18 cellular contexts compared by ENCODE assay signal in the genomic region with DNA sequence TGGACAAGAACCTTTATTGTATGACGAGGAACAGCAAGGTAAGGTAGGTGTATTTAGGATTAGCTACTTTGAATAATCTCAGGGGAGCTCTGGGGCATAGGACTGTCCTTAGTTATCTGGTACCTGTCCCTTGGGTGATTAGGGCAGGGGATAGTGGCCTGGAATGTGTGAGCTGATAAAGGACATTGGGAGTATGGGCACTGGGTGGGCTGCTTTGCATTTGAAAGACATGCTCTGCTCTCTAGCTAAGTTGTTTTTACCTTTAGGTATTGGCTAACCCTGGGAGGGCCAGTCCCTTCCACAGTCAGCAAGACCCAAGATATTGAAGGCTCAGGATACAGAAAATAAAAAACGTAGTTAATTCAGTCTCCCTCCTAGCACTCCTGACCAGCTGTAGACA.
A peak's percentile ranks its signal among the peaks of the same experiment; 100 is the strongest.
DNase-seq lines count a peak whose midpoint lies in the region; ATAC-seq, FAIRE-seq and TF ChIP-seq lines count a peak whose summit lies in the region.
"Had no signal": no experiment of that assay in that cellular context is flagged by ENCODE, and none has a peak within 500 bp of the region (broad histone marks: within the 10 kb centered on the region; RNA-seq: fewer than 3 reads in every experiment).

No MANE protein-coding gene starts in this region.

- TF ChIP-seq CTCF in H9 (conservative IDR thresholded peaks at IDR 0.05) (no peak), H1 (IDR thresholded peaks at IDR 0.05; ENCODE audit: control extremely low read depth in 1 of 3, insufficient read depth in 1 of 3, low read depth in 1 of 3, low read length in 3 of 3) (no peak), GM13977 (IDR thresholded peaks at IDR 0.05; ENCODE audit: extremely low read depth, insufficient read depth, missing control alignments) (no peak)

- H3K9me3 Mint-ChIP-seq in H9, result no peaks in the 10 kb centered on the region
- H3K9me3 Mint-ChIP-seq: CD4-positive, alpha-beta T cell had no signal

- H2BK15ac ChIP-seq in H9 (ENCODE audit: low read depth, low read length), result no peak overlapping the region
- H2BK15ac ChIP-seq in H1 (ENCODE audit: low read length), result no peak overlapping the region

- peak overlapping the region in 2 of 3 experiments; percentile 16; a peak in 3 of 7 replicates for H3K27ac Mint-ChIP-seq in H9
- H3K27ac Mint-ChIP-seq: B cell; CD4-positive, alpha-beta T cell had no signal

- in situ Hi-C loops in GM13977 (cut with MboI; ENCODE audit: low pct_unique_long_range_greater_than_20kb, low sequenced_read_pairs, unreplicated experiment), result no loop called here

- H3K4me1 ChIP-seq in H9 (ENCODE audit: insufficient read depth, low read length) (no peaks in the 10 kb centered on the region; the same call in 1 of the 2 replicates), H1 (replicated peaks in 1 of 4; ENCODE audit: control insufficient read depth in 3 of 4, insufficient read depth in 4 of 4, low read length in 3 of 4) (peaks cover 0 to 5% (median 3%) of the 10 kb centered on the region in 4 experiments; a peak in 5 of 7 replicates), iPS-18a (ENCODE audit: control insufficient read depth, low read depth, low read length) (peaks cover 10% of the 10 kb centered on the region)

- H3K27me3 Mint-ChIP-seq in H9 (ENCODE audit: low read depth), result no peaks in the 10 kb centered on the region
- H3K27me3 Mint-ChIP-seq: B cell had no signal

- no peak overlapping the region for H3T11ph ChIP-seq in H9 (ENCODE audit: low read length)

- WGBS in H9 (ENCODE audit: extremely low coverage, insufficient read length, low lambda C conversion rate), result no CpG with 5 or more reads among the region's 2 CpGs
- WGBS in H1 (ENCODE audit: extremely low coverage in 1 of 2, insufficient coverage in 1 of 2, insufficient read length in 1 of 2, insufficient replicate concordance in 2 of 2, low coverage in 1 of 2, low lambda C conversion rate in 2 of 2, missing lambda C conversion rate in 1 of 2), 2 experiments, result 67% methylated on average over 2 of the region's 2 CpGs; no CpG with 5 or more reads in 1 of the 2 experiments

- H2BK12ac ChIP-seq in H9 (ENCODE audit: insufficient read length, low read depth, low read length) (no peak overlapping the region), H1 (ENCODE audit: low read depth, low read length) (0 out of 2 replicates have a peak overlapping the region, but pooled peaks have one; percentile 6)

- CTCF ChIA-PET in H1 (lab: Charles Lee; ENCODE audit: partially characterized antibody), result interaction anchor here (0.6 kb wide), 1 partner anchor 898 kb away, joined by 3 read pairs; no protein-coding TSS in a partner anchor

- ATAC-seq in HG03432 (IDR thresholded peaks at IDR 0.05; ENCODE audit: unreplicated experiment), result no peak
- ATAC-seq: GM12878, HCT116 had no signal

- TF ChIP-seq POLR2A in H1 (IDR thresholded peaks at IDR 0.05; ENCODE audit: control extremely low read depth in 1 of 2, low read depth in 2 of 2, low read length in 2 of 2), result no peak

- H3K4me3 Mint-ChIP-seq in H9, result no peak overlapping the region
- H3K4me3 Mint-ChIP-seq: B cell; CD4-positive, alpha-beta T cell had no signal

- no peaks in the 10 kb centered on the region for H3K27me3 ChIP-seq in H9 (ENCODE audit: insufficient read depth, low read length)
- no peaks in the 10 kb centered on the region for H3K27me3 ChIP-seq in H1 (replicated peaks in 1 of 4; ENCODE audit: control insufficient read depth in 3 of 4, extremely low read depth in 1 of 4, insufficient read depth in 3 of 4, low read length in 3 of 4)
- no peaks in the 10 kb centered on the region for H3K27me3 ChIP-seq in iPS-18a (ENCODE audit: control insufficient read depth, insufficient read depth, low read length)

- H3K9me3 ChIP-seq in H9 (ENCODE audit: control insufficient read depth, low read depth, low read length), result no peaks in the 10 kb centered on the region
- H3K9me3 ChIP-seq in H1 (ENCODE audit: insufficient read depth in 2 of 2, low read depth in 1 of 2, low read length in 1 of 2), result no peaks in the 10 kb centered on the region
- no peaks in the 10 kb centered on the region for H3K9me3 ChIP-seq in iPS-18a (ENCODE audit: control insufficient read depth, low read depth, low read length)

- DNase-seq in H9 (peak; percentile 44), H1 (ENCODE audit: low read depth in 1 of 2, low spot score in 2 of 2) (peak in 1 of 2 experiments; percentile 48), NCI-H146 treated with DMSO at 0.1 percent for 48 hours (lab: John Stamatoyannopoulos, UW; ENCODE audit: unreplicated experiment) (no peak), NCI-H2029 (lab: John Stamatoyannopoulos, UW) (no peak), GM13977 (ENCODE audit: low spot score) (no peak)
- DNase-seq: C1 segment of cervical spinal cord; Calu3; CD4-positive, alpha-beta T cell; DMS 273 treated with DMSO at 0.1 percent for 48 hours; GOT3; IMR-90 had no signal

- no peak overlapping the region for H3K23ac ChIP-seq in H9 (ENCODE audit: insufficient read length, low read depth, low read length)
- no peak overlapping the region for H3K23ac ChIP-seq in H1 (ENCODE audit: insufficient read length)

- no peaks in the 10 kb centered on the region for H3K79me2 ChIP-seq in H9 (ENCODE audit: insufficient read depth, low read length)
- H3K79me2 ChIP-seq in H1 (ENCODE audit: control insufficient read depth in 1 of 2, insufficient read depth in 2 of 2, low read length in 2 of 2), result no peaks in the 10 kb centered on the region

- H3K4me3 ChIP-seq in H1 (ENCODE audit: extremely low read depth in 1 of 4, insufficient read depth in 2 of 4, low read depth in 3 of 4, low read length in 4 of 4), result no peak overlapping the region
- peak overlapping the region; percentile 8 for H3K4me3 ChIP-seq in iPS-18a (ENCODE audit: low read length)
- H3K4me3 ChIP-seq: GM12878 had no signal

- H2BK20ac ChIP-seq in H9 (ENCODE audit: low read depth, low read length, poor library complexity, severe bottlenecking) (no peak overlapping the region), H1 (ENCODE audit: low read length) (no peak overlapping the region)

- H3K23me2 ChIP-seq in H9 (ENCODE audit: insufficient read length, low read depth, low read length, poor library complexity, severe bottlenecking) (no peaks in the 10 kb centered on the region), H1 (ENCODE audit: low read depth, low read length) (no peaks in the 10 kb centered on the region)

- no peak overlapping the region for H3K9ac ChIP-seq in H9 (ENCODE audit: extremely low read depth, insufficient read length, low read length)
- H3K9ac ChIP-seq in H1 (replicated peaks in 1 of 4; ENCODE audit: extremely low read depth in 1 of 4, low read depth in 3 of 4, low read length in 3 of 4), result no peak overlapping the region
- no peak overlapping the region for H3K9ac ChIP-seq in iPS-18a (ENCODE audit: low read length)

- H3K4me1 Mint-ChIP-seq in H9, result peaks cover 11 to 13% of the 10 kb centered on the region in 2 experiments
- H3K4me1 Mint-ChIP-seq: B cell had no signal

- no peak overlapping the region for H3K18ac ChIP-seq in H9 (ENCODE audit: insufficient read length, low read depth, low read length)
- no peak overlapping the region for H3K18ac ChIP-seq in H1 (ENCODE audit: extremely low read depth, low read length)

- H2BK5ac ChIP-seq in H9 (ENCODE audit: insufficient read length, low read length) (no peak overlapping the region), H1 (ENCODE audit: low read depth, low read length) (no peak overlapping the region)

- H4K20me1 ChIP-seq in H9 (ENCODE audit: control insufficient read depth, insufficient read depth, insufficient read length), result no peaks in the 10 kb centered on the region
- no peaks in the 10 kb centered on the region for H4K20me1 ChIP-seq in H1 (replicated peaks in 1 of 2; ENCODE audit: control insufficient read depth in 1 of 2, insufficient read depth in 2 of 2, low read length in 2 of 2)

- H3K4me2 ChIP-seq in H9 (ENCODE audit: insufficient read depth, insufficient read length, low read length) (no peak overlapping the region), H1 (ENCODE audit: insufficient read depth in 1 of 2, low read depth in 2 of 2, low read length in 2 of 2) (peak overlapping the region; percentile 24 to 32; a peak in 2 of 4 replicates)

- no peak overlapping the region for H3K4ac ChIP-seq in H9 (ENCODE audit: low read depth, low read length)
- no peak overlapping the region for H3K4ac ChIP-seq in H1 (replicated peaks; ENCODE audit: insufficient read length, low read depth, low read length)

- H3K79me1 ChIP-seq in H9 (ENCODE audit: insufficient read depth, low read depth, low read length, poor library complexity, severe bottlenecking) (no peaks in the 10 kb centered on the region), H1 (ENCODE audit: low read depth, low read length) (no peaks in the 10 kb centered on the region)

- peak; percentile 39 for FAIRE-seq in H1 (lab: Jason Lieb, UNC)
- FAIRE-seq: A204.1, GM12878 had no signal

- no peak overlapping the region for H4K91ac ChIP-seq in H9 (ENCODE audit: insufficient read length, low read depth, low read length)
- H4K91ac ChIP-seq in H1 (replicated peaks; ENCODE audit: insufficient read length, low read length), result no peak overlapping the region

- H3K36me3 ChIP-seq in H1 (ENCODE audit: control insufficient read depth in 2 of 4, insufficient read depth in 4 of 4, low read length in 3 of 4) (no peaks in the 10 kb centered on the region), iPS-18a (ENCODE audit: control insufficient read depth, low read depth, low read length) (no peaks in the 10 kb centered on the region)

- H4K5ac ChIP-seq in H9 (ENCODE audit: insufficient read length, low read depth, low read length), result no peak overlapping the region
- no peak overlapping the region for H4K5ac ChIP-seq in H1 (ENCODE audit: insufficient read length, low read depth, low read length)

- H3K56ac ChIP-seq in H9 (ENCODE audit: insufficient read length, low read depth, low read length) (no peak overlapping the region), H1 (replicated peaks; ENCODE audit: insufficient read length, low read depth, low read length) (no peak overlapping the region)

- H4K8ac ChIP-seq in H9 (replicated peaks; ENCODE audit: insufficient read length, low read depth, low read length) (no peak overlapping the region), H1 (ENCODE audit: extremely low read depth, insufficient read depth, low read length) (no peak overlapping the region)

- no peak overlapping the region for H2AK5ac ChIP-seq in H9 (ENCODE audit: insufficient read length, low read length)
- H2AK5ac ChIP-seq in H1 (ENCODE audit: low read depth, low read length), result no peak overlapping the region

- no peaks in the 10 kb centered on the region for H3K36me3 Mint-ChIP-seq in H9 (ENCODE audit: insufficient read depth in 1 of 3, low read depth in 3 of 3)

- POLR2A ChIA-PET in H1 (lab: Charles Lee; ENCODE audit: partially characterized antibody), result no interaction called here

- H2AFZ ChIP-seq in H9 (ENCODE audit: low read length), result no peak overlapping the region
- H2AFZ ChIP-seq in H1 (ENCODE audit: low read length), result no peak overlapping the region

- TF ChIP-seq EP300 in H1 (IDR thresholded peaks at IDR 0.05; ENCODE audit: borderline replicate concordance in 1 of 2, low read depth in 2 of 2, low read length in 2 of 2), result peak in 1 of 2 experiments; percentile 51; a peak in 1 of 3 replicates

- no peak for TF ChIP-seq RAD21 in H1 (IDR thresholded peaks at IDR 0.05 in 1 of 2, conservative IDR thresholded peaks at IDR 0.05 in 1 of 2; ENCODE audit: low read depth in 2 of 2, low read length in 2 of 2)

- H2BK120ac ChIP-seq in H9 (ENCODE audit: low read depth, low read length, poor library complexity, severe bottlenecking) (no peak overlapping the region), H1 (replicated peaks; ENCODE audit: low read depth, low read length) (no peak overlapping the region)

- H3K27ac ChIP-seq in H9 (ENCODE audit: insufficient read length, low read depth, low read length), result no peak overlapping the region
- H3K27ac ChIP-seq in H1 (ENCODE audit: low read depth, low read length), result no peak overlapping the region
- no peak overlapping the region for H3K27ac ChIP-seq in iPS-18a (ENCODE audit: low read length)
- H3K27ac ChIP-seq: HL-60 had no signal

- H3K14ac ChIP-seq in H9 (ENCODE audit: insufficient read depth, low read length) (no peak overlapping the region), H1 (ENCODE audit: insufficient read length) (no peak overlapping the region)
